ENCODE assay signal across 8 cellular contexts in genomic region chr5:73596705-73597328, GRCh38. TPM values are rescaled to one million over a fixed set of nuclear protein-coding genes. Genes with fewer than 3 reads are reported as not detected.
A peak's percentile ranks its signal among the peaks of the same experiment; 100 is the strongest.
DNase-seq lines count a peak whose midpoint lies in the region; ATAC-seq and TF ChIP-seq lines count a peak whose summit lies in the region.

No MANE protein-coding gene starts in this region.

- H3K27ac ChIP-seq in VCaP, result no peak overlapping the region

- TF ChIP-seq CTCF in VCaP (conservative IDR thresholded peaks at IDR 0.05), result peak; percentile 66

- DNase-seq in NCI-H2196 (lab: John Stamatoyannopoulos, UW; ENCODE audit: unreplicated experiment) (peak; percentile 8), NCI-H2196 treated with DMSO at 0.1 percent for 48 hours (lab: John Stamatoyannopoulos, UW; ENCODE audit: unreplicated experiment) (no peak), Kasumi-1 (lab: John Stamatoyannopoulos, UW) (peak; percentile 45 to 74), left lobe of liver (ENCODE audit: low spot score) (no peak), HK-2 (ENCODE audit: unreplicated experiment) (no peak)

- ATAC-seq in left lobe of liver, result peak; percentile 86
- no peak for ATAC-seq in GM19463 (IDR thresholded peaks at IDR 0.05; ENCODE audit: unreplicated experiment)
- ATAC-seq in HG03135 (IDR thresholded peaks at IDR 0.05; ENCODE audit: unreplicated experiment), result no peak

RNA-seq across cellular contexts. Expression of gene ARHGEF28, which starts 29.2 kb away (rescaled TPM):
- 14.4 TPM for total RNA-seq in left lobe of liver

RNA-seq across cellular contexts. Expression of gene UTP15, which starts 31.3 kb away (rescaled TPM):
- total RNA-seq in left lobe of liver, result 8.6 TPM

RNA-seq across cellular contexts. Expression of gene ANKRA2, which starts 31.4 kb away (rescaled TPM):
- total RNA-seq in left lobe of liver, result 10.6 TPM

Comparison
In these comparisons a context has a peak if more than half of its experiments do, and no peak if none do; other contexts are left out.
1. DNase-seq: peak in NCI-H2196 (single experiment) and Kasumi-1 (2 of 2); none in NCI-H2196 treated with DMSO at 0.1 percent for 48 hours (single experiment), left lobe of liver (single experiment) and HK-2 (single experiment).